ENCODE assay signal across 8 cellular contexts in the genomic region with DNA sequence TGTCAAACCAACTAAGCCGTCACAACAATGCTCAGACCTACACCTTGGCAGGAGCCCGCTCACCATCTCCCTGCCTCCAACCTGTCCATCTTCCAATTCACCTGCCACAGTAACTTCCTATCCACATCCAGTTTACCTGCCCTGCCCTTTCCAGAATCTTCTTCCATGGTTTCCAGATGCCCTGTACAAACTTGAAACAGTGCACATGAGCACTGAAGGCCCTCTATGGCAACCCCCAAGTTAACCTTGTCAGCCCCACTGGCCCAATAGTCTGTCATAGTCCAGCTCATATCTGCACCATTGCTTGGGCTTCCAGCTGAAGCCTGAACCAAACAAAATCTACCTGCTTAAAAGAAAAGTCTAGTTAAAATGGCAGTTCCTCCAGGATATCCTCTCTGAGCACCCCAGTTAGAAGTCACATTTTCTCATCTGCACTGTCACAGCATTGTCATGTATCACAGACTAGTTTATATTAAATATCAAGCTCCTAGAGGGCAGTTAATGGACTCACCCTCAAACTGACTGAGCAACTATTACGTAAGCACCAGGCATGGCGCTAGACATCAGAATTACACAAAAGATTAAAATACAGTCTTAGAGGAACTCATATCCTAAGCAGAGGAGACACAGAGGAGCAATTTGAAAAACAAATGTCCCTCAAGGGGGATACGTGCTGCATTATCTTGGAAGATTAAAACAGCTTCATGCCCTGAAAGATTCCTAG. TPM values are rescaled to one million over a fixed set of nuclear protein-coding genes. Genes with fewer than 3 reads are reported as not detected.
DNase-seq lines count a peak whose midpoint lies in the region; ATAC-seq and TF ChIP-seq lines count a peak whose summit lies in the region.

No MANE protein-coding gene starts in this region.

- POLR2A ChIA-PET in RWPE1 (lab: Yijun Ruan, JAX; ENCODE audit: low non-redundant PET): no interaction called here

- no peak for DNase-seq in GM23338 (ENCODE audit: low spot score)
- DNase-seq in RWPE1 (ENCODE audit: low spot score): no peak
- no peak for DNase-seq in endothelial cell (ENCODE audit: low spot score)
- DNase-seq in psoas muscle: no peak
- no peak for DNase-seq in activated gamma-delta T cell treated with Interleukin-2 at 50 U/mL for 16 hours
- no peak for DNase-seq in lower leg skin (ENCODE audit: low spot score in 2 of 2)
- no peak for DNase-seq in SW 1271 (lab: John Stamatoyannopoulos, UW)

- H3K27me3 ChIP-seq in GM23338 (ENCODE audit: insufficient read depth) (no peaks in the 10 kb centered on the region), psoas muscle (ENCODE audit: insufficient read depth in 3 of 3, low read length in 2 of 3) (no peaks in the 10 kb centered on the region)

- H3K9me3 Mint-ChIP-seq in GM23338: peaks cover 10% of the 10 kb centered on the region
- no peaks in the 10 kb centered on the region for H3K9me3 Mint-ChIP-seq in endothelial cell (ENCODE audit: unreplicated experiment)

- H3K4me1 ChIP-seq in GM23338 (ENCODE audit: insufficient read depth): peaks cover 30% of the 10 kb centered on the region
- H3K4me1 ChIP-seq in psoas muscle: peaks cover 99% of the 10 kb centered on the region

- 62 to 75% (median 68%) methylated on average over 5 of the region's 5 CpGs for WGBS in psoas muscle, 3 donors
- WGBS in lower leg skin, 2 donors: 74 to 80% methylated on average over 5 of the region's 5 CpGs

- H3K79me2 ChIP-seq in GM23338 (replicated peaks; ENCODE audit: insufficient read depth): peaks cover 100% of the 10 kb centered on the region

- H3K27ac Mint-ChIP-seq in GM23338 (no peak overlapping the region; the same call in 1 of the 2 replicates), endothelial cell (ENCODE audit: unreplicated experiment) (peak overlapping the region; percentile 80)

- no peaks in the 10 kb centered on the region for H3K9me3 ChIP-seq in psoas muscle

- no peak for ATAC-seq in GM23338
- ATAC-seq in psoas muscle: no peak
- no peak for ATAC-seq in HG03045 (IDR thresholded peaks at IDR 0.05; ENCODE audit: unreplicated experiment)

- TF ChIP-seq CTCF in GM23338 (conservative IDR thresholded peaks at IDR 0.05; ENCODE audit: low read depth in 2 of 2): no peak
- no peak for TF ChIP-seq CTCF in RWPE1 (conservative IDR thresholded peaks at IDR 0.05; ENCODE audit: low read depth)
- no peak for TF ChIP-seq CTCF in endothelial cell (IDR thresholded peaks at IDR 0.05; ENCODE audit: unreplicated experiment)
- TF ChIP-seq CTCF in psoas muscle (IDR thresholded peaks at IDR 0.05): no peak
- no peak for TF ChIP-seq CTCF in lower leg skin (IDR thresholded peaks at IDR 0.05)

- H3K36me3 ChIP-seq in GM23338 (ENCODE audit: insufficient read depth): 0 out of 2 replicates have a peak, but pooled peaks cover 2% of the 10 kb centered on the region
- peaks cover 0 to 6% of the 10 kb centered on the region in 2 donors for H3K36me3 ChIP-seq in psoas muscle (ENCODE audit: insufficient read depth in 1 of 2, low read depth in 1 of 2)

- TF ChIP-seq POLR2A in lower leg skin (IDR thresholded peaks at IDR 0.05): no peak

- intact Hi-C loops in psoas muscle (cut with DNase I) (no loop called here), lower leg skin (cut with DNase I; ENCODE audit: low total_unique reads) (no loop called here)

- H3K4me2 ChIP-seq in GM23338: no peak overlapping the region

- H3K4me3 Mint-ChIP-seq in GM23338 (no peak overlapping the region), endothelial cell (ENCODE audit: unreplicated experiment) (no peak overlapping the region)

- H3K36me3 Mint-ChIP-seq in GM23338 (ENCODE audit: low read depth) (peaks cover 18% of the 10 kb centered on the region), endothelial cell (ENCODE audit: low read depth, unreplicated experiment) (peaks cover 5% of the 10 kb centered on the region)

- peaks cover 67% of the 10 kb centered on the region for H3K4me1 Mint-ChIP-seq in GM23338
- H3K4me1 Mint-ChIP-seq in endothelial cell (ENCODE audit: unreplicated experiment): peaks cover 51% of the 10 kb centered on the region

- no peak overlapping the region for H3K4me3 ChIP-seq in GM23338
- peak overlapping the region; percentile 47 for H3K4me3 ChIP-seq in psoas muscle
- H3K4me3 ChIP-seq in lower leg skin (ENCODE audit: low read depth, poor library complexity, severe bottlenecking): no peak overlapping the region

- CTCF ChIA-PET in RWPE1 (lab: Yijun Ruan, JAX): interaction anchor here (0.6 to 1.2 kb wide), 2 partner anchors 82 to 163 kb away, joined by 4 to 5 read pairs; no protein-coding TSS in a partner anchor

- peaks cover 54% of the 10 kb centered on the region for H4K20me1 ChIP-seq in GM23338 (replicated peaks; ENCODE audit: insufficient read depth)

- H3K9me2 ChIP-seq in GM23338 (ENCODE audit: insufficient read depth): no peaks in the 10 kb centered on the region

- H3F3A ChIP-seq in GM23338 (replicated peaks; ENCODE audit: low read depth): no peaks in the 10 kb centered on the region

- H3K27ac ChIP-seq in GM23338 (ENCODE audit: low read depth): peak overlapping the region; percentile 65; the same call in 1 of the 2 replicates
- H3K27ac ChIP-seq in RWPE1: peak overlapping the region; percentile 71
- H3K27ac ChIP-seq in psoas muscle: peak overlapping the region; percentile 87

- no peak overlapping the region for H2AFZ ChIP-seq in GM23338

- H3K27me3 Mint-ChIP-seq in GM23338 (ENCODE audit: insufficient read depth, low read depth, poor library complexity): peaks cover 7% of the 10 kb centered on the region
- no peaks in the 10 kb centered on the region for H3K27me3 Mint-ChIP-seq in endothelial cell (ENCODE audit: unreplicated experiment)

TF ChIP-seq in GM23338, 12 proteins besides CTCF, POLR2A, EP300 and RAD21 (continues in another document):
- TF ChIP-seq, protein P1, sequence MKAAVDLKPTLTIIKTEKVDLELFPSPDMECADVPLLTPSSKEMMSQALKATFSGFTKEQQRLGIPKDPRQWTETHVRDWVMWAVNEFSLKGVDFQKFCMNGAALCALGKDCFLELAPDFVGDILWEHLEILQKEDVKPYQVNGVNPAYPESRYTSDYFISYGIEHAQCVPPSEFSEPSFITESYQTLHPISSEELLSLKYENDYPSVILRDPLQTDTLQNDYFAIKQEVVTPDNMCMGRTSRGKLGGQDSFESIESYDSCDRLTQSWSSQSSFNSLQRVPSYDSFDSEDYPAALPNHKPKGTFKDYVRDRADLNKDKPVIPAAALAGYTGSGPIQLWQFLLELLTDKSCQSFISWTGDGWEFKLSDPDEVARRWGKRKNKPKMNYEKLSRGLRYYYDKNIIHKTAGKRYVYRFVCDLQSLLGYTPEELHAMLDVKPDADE (IDR thresholded peaks at IDR 0.05): no peak
- TF ChIP-seq CREB1 (CRISPR knock-in tag; IDR thresholded peaks at IDR 0.05; ENCODE audit: low read depth): no peak
- TF ChIP-seq JUNB (IDR thresholded peaks at IDR 0.05; ENCODE audit: unreplicated experiment): no peak
- no peak for TF ChIP-seq POLR2AphosphoS5 (IDR thresholded peaks at IDR 0.05; ENCODE audit: low read depth)
- TF ChIP-seq EZH2 (IDR thresholded peaks at IDR 0.05; ENCODE audit: low read depth, unreplicated experiment): no peak
- no peak for TF ChIP-seq EZH2phosphoT487 (IDR thresholded peaks at IDR 0.05; ENCODE audit: unreplicated experiment)
- no peak for TF ChIP-seq STAT1 (IDR thresholded peaks at IDR 0.05; ENCODE audit: unreplicated experiment)
- TF ChIP-seq ZNF114 (CRISPR knock-in tag; IDR thresholded peaks at IDR 0.05): no peak
- TF ChIP-seq NANOG (IDR thresholded peaks at IDR 0.05; ENCODE audit: borderline replicate concordance): no peak

RNA-seq across cellular contexts. Expression of a gene that starts 11.6 kb away (rescaled TPM):
- 28.0 and 35.0 TPM in 2 replicates for total RNA-seq in GM23338 (2014; rRNA removed; shearing (Covaris generic))
- polyA plus RNA-seq in GM23338 (2016; fragmentation: Nextera tagmentation; extraction: Ambion mirVana) (37.8 and 39.1 TPM in 2 replicates), psoas muscle (10 to 100 TPM; 44.4 to 56.6 (median 51.5) TPM)
- total RNA-seq in endothelial cell (ENCODE audit: unreplicated experiment) (50.6 TPM), psoas muscle (100 to 1,000 TPM in 1 of 4 donors, 10 to 100 TPM in 3; 42.4 to 127 (median 66.0) TPM), lower leg skin (100 to 1,000 TPM; 120 to 156 (median 128) TPM)

RNA-seq across cellular contexts. Expression of a gene that starts 40.4 kb away (rescaled TPM):
- total RNA-seq in GM23338 (2014; rRNA removed; shearing (Covaris generic)): 151 and 158 TPM in 2 replicates
- polyA plus RNA-seq in GM23338 (2016; fragmentation: Nextera tagmentation; extraction: Ambion mirVana): 290 and 376 TPM in 2 replicates
- 264 TPM for total RNA-seq in endothelial cell (ENCODE audit: unreplicated experiment)
- 100 to 1,000 TPM in 1 of 4 donors, 10 to 100 TPM in 3; 72.8 to 125 (median 91.0) TPM for total RNA-seq in psoas muscle
- 100 to 1,000 TPM in 1 of 3 donors, 10 to 100 TPM in 2; 66.0 to 227 (median 81.8) TPM for polyA plus RNA-seq in psoas muscle
- 10 to 100 TPM; 32.6 to 55.9 (median 47.4) TPM for total RNA-seq in lower leg skin
